Comparison of ENCODE assay signal across 8 cellular contexts in the genomic region with DNA sequence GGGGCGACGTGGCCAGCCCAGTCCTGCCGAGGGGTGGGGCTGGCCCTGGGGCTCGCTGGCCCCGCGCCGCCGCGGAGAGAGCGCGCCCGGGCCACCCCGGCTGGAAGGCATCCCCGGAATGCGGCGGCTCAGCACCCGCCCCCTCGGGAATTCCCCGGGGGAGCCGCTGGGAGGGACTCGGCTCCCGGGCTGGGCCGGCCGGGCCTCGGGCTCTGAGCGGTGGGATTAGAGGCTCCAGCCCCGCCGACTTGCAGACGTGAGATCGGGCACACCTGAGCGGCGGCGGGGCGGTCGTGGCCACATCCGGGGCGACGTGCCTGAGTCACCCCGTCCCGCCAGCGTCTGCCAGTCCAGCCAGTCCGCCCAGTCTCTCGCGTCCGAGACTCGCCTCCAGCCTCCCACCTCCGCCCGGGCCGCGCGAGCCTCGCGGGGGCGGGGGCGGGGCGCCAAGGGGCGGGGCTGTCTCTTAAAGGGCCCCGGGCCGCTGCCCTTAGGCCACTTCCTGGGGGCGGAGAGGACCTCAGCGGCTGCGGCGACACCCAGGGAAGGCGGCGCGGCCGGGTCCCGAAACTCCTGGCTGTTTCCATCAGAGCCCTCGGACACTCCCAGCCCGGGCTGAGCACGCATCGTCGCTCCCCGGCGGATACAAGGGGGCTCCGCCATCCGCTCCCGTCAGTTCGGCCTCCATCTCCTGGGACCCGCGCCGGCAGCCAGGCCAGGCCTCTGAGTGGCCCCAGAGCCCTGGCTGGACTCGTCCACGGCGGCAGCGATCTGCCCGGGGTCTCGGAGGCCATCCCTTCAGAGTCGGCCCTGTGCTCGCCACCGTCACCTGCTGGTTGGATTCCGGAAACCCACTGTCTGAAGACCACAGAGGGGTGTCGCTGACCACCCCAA. TPM values are rescaled to one million over a fixed set of nuclear protein-coding genes. Genes with fewer than 3 reads are reported as not detected.
A peak's percentile ranks its signal among the peaks of the same experiment; 100 is the strongest.
DNase-seq lines count a peak whose midpoint lies in the region; ATAC-seq and TF ChIP-seq lines count a peak whose summit lies in the region.

A gene (plus strand): TSS at position 498 of the 894 bp plus-strand sequence.

- TF ChIP-seq CTCF in BJ (IDR thresholded peaks at IDR 0.05; ENCODE audit: insufficient read depth, low read depth, low read length), result peak; percentile 75

- H3K9me3 Mint-ChIP-seq in activated naive CD4-positive, alpha-beta T cell treated with anti-CD3 and anti-CD28 coated beads, Interleukin-2, amount 10 ng/mL, durations not matched to agents 7 days and 5 days, result no peaks in the 10 kb centered on the region

- peaks cover 15% of the 10 kb centered on the region for H3K27me3 Mint-ChIP-seq in activated naive CD4-positive, alpha-beta T cell treated with anti-CD3 and anti-CD28 coated beads, Interleukin-2, amount 10 ng/mL, durations not matched to agents 7 days and 5 days

- peak; percentile 63 for DNase-seq in BJ (ENCODE audit: low read depth)
- peak; percentile 89 for DNase-seq in GM19240 (ENCODE audit: insufficient read length, low spot score)
- peak; percentile 76 to 82 for DNase-seq in SHP77 (lab: John Stamatoyannopoulos, UW)
- DNase-seq in activated naive CD4-positive, alpha-beta T cell treated with anti-CD3 and anti-CD28 coated beads, Interleukin-2, amount 10 ng/mL, durations not matched to agents 7 days and 5 days, result peak; percentile 83
- peak; percentile 79 for DNase-seq in germinal center (ENCODE audit: low spot score)
- peak in 53 of 56 donors; percentile 44 to 94 (median 80) for DNase-seq in nucleus accumbens (lab: John Stamatoyannopoulos, UW)

- peaks cover 68% of the 10 kb centered on the region for H3K4me1 Mint-ChIP-seq in activated naive CD4-positive, alpha-beta T cell treated with anti-CD3 and anti-CD28 coated beads, Interleukin-2, amount 10 ng/mL, durations not matched to agents 7 days and 5 days

- no peaks in the 10 kb centered on the region for H3K27me3 ChIP-seq in BJ (ENCODE audit: control insufficient read depth, insufficient read depth, low read length)
- H3K27me3 ChIP-seq in thymus (ENCODE audit: control insufficient read depth, insufficient read depth), result no peaks in the 10 kb centered on the region

- peak; percentile 50 for ATAC-seq in HG03460 (IDR thresholded peaks at IDR 0.05; ENCODE audit: unreplicated experiment)

- H3K9me3 ChIP-seq in thymus (ENCODE audit: control insufficient read depth), result no peaks in the 10 kb centered on the region

- CTCF ChIA-PET in BJ (lab: Yijun Ruan, JAX), result interaction anchor here (0.6 to 4.8 kb wide), 5 partner anchors 8 to 209 kb away, joined by 3 to 40 read pairs (median 3); a partner anchor contains a TSS
- CTCF ChIA-PET in activated naive CD4-positive, alpha-beta T cell treated with anti-CD3 and anti-CD28 coated beads, Interleukin-2, amount 10 ng/mL, durations not matched to agents 7 days and 5 days (lab: Charles Lee), result interaction anchor here (0.8 to 4.4 kb wide), 5 partner anchors 16 to 209 kb away, joined by 3 to 29 read pairs (median 3); a partner anchor contains a TSS

- H3K36me3 Mint-ChIP-seq in activated naive CD4-positive, alpha-beta T cell treated with anti-CD3 and anti-CD28 coated beads, Interleukin-2, amount 10 ng/mL, durations not matched to agents 7 days and 5 days, result peaks cover 47% of the 10 kb centered on the region

- H3K4me3 ChIP-seq in BJ (ENCODE audit: low read depth, low read length) (peak within 1 kb of the TSS; percentile 71), thymus (ENCODE audit: low read length) (peak within 1 kb of the TSS; percentile 62)

- peak within 1 kb of the TSS; percentile 74 for H3K4me3 Mint-ChIP-seq in activated naive CD4-positive, alpha-beta T cell treated with anti-CD3 and anti-CD28 coated beads, Interleukin-2, amount 10 ng/mL, durations not matched to agents 7 days and 5 days

- 10% methylated on average over 93 of the region's 93 CpGs for WGBS in thymus

- H3K27ac ChIP-seq in thymus (ENCODE audit: low read depth), result peak within 1 kb of the TSS; percentile 83

- peak within 1 kb of the TSS; percentile 76 for H3K27ac Mint-ChIP-seq in activated naive CD4-positive, alpha-beta T cell treated with anti-CD3 and anti-CD28 coated beads, Interleukin-2, amount 10 ng/mL, durations not matched to agents 7 days and 5 days

- H3K36me3 ChIP-seq in BJ (ENCODE audit: control insufficient read depth, insufficient read depth, low read length), result no peaks in the 10 kb centered on the region
- H3K36me3 ChIP-seq in thymus (ENCODE audit: control insufficient read depth, insufficient read depth), result peaks cover 33% of the 10 kb centered on the region

- H3K4me1 ChIP-seq in thymus (ENCODE audit: control insufficient read depth, insufficient read depth, low read length), result peaks cover 11% of the 10 kb centered on the region

- POLR2A ChIA-PET in BJ (lab: Charles Lee), result interaction anchor here (0.6 kb wide), 1 partner anchor 336 kb away, joined by 3 read pairs; a partner anchor contains a TSS

RNA-seq across cellular contexts. Expression of the gene that starts here (rescaled TPM):
- polyA plus RNA-seq in BJ (2011; rRNA removed), result 16.2 and 19.8 TPM in 2 replicates
- polyA minus RNA-seq in BJ (2011; rRNA and poly(A)+ RNA removed), result 11.7 and 15.9 TPM in 2 replicates
- polyA plus RNA-seq in thymus, result 9.9 TPM

Comparison
In these comparisons a context has a peak if more than half of its experiments do, and no peak if none do; other contexts are left out.
1. Peak in every context shown above with its lines: DNase-seq, ATAC-seq, H3K4me3 ChIP-seq and H3K27ac ChIP-seq.